ENCODE assay signal across 19 cellular contexts in the genomic region with DNA sequence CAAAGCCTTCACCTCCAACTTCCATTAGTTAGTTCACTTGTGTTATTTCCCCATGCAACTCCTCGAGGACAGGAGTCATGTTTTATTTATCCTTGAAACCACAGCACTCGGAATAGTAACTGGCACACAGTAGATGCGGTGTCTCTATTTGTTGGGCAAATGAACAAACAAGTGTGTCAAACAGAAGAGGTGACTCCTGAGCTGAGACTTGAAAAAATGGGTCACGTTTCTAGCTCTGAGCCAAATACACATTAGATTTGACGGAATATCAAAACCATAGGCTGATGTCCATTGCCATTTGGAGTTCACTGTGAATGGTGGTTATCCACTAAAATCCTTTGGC.
A peak's percentile ranks its signal among the peaks of the same experiment; 100 is the strongest.
DNase-seq lines count a peak whose midpoint lies in the region; ATAC-seq, FAIRE-seq and TF ChIP-seq lines count a peak whose summit lies in the region.
"Had no signal": no experiment of that assay in that cellular context is flagged by ENCODE, and none has a peak within 500 bp of the region (broad histone marks: within the 10 kb centered on the region; RNA-seq: fewer than 3 reads in every experiment).

No MANE protein-coding gene starts in this region.

- H3K27me3 Mint-ChIP-seq in HFFc6 (ENCODE audit: insufficient read depth) (no peaks in the 10 kb centered on the region; the same call in 1 of the 2 replicates), astrocyte (ENCODE audit: low read depth, unreplicated experiment) (no peaks in the 10 kb centered on the region)

- H3K27ac Mint-ChIP-seq in HFFc6 (peak overlapping the region; percentile 95), astrocyte (ENCODE audit: unreplicated experiment) (no peak overlapping the region)

- dilution Hi-C loops in keratinocyte (cut with MboI; ENCODE audit: extremely low pct_ligation_motif_present, low sequenced_read_pairs): no loop called here

- no peaks in the 10 kb centered on the region for H3K9me3 Mint-ChIP-seq in HFFc6
- peaks cover 2% of the 10 kb centered on the region for H3K9me3 Mint-ChIP-seq in astrocyte (ENCODE audit: unreplicated experiment)

- FAIRE-seq in astrocyte (lab: Jason Lieb, UNC) (no peak), keratinocyte (lab: Jason Lieb, UNC) (no peak)
- FAIRE-seq: GM18507, H54 had no signal

- H4K20me1 ChIP-seq in astrocyte (ENCODE audit: insufficient read depth, low read length) (no peaks in the 10 kb centered on the region), keratinocyte (ENCODE audit: control insufficient read depth, extremely low read depth, insufficient read depth, low read length) (no peaks in the 10 kb centered on the region)

- H3K4me3 Mint-ChIP-seq in HFFc6 (no peak overlapping the region), astrocyte (ENCODE audit: unreplicated experiment) (peak overlapping the region; percentile 60)

- H3K4me1 ChIP-seq in right atrium auricular region: no peaks in the 10 kb centered on the region
- H3K4me1 ChIP-seq in astrocyte (ENCODE audit: insufficient read depth, low read length): peaks cover 29% of the 10 kb centered on the region
- peaks cover 53% of the 10 kb centered on the region for H3K4me1 ChIP-seq in keratinocyte (ENCODE audit: control insufficient read depth, extremely low read depth, insufficient read depth, low read length)

- H3K4me3 ChIP-seq in right atrium auricular region: no peak overlapping the region
- H3K4me3 ChIP-seq in astrocyte (ENCODE audit: insufficient read depth, low read depth, low read length): no peak overlapping the region
- H3K4me3 ChIP-seq in keratinocyte (ENCODE audit: control insufficient read depth in 2 of 3, extremely low read depth in 1 of 3, insufficient read depth in 2 of 3, low read depth in 1 of 3, low read length in 3 of 3): no peak overlapping the region
- H3K4me3 ChIP-seq: MG63, SJSA1 had no signal

- ATAC-seq in Right ventricle myocardium inferior: peak; percentile 71
- ATAC-seq in GM19324 (IDR thresholded peaks at IDR 0.05; ENCODE audit: low FRiP score, unreplicated experiment): no peak
- ATAC-seq: Panc1 had no signal

- intact Hi-C loops in Right ventricle myocardium inferior (cut with DNase I): no loop called here

- CTCF ChIA-PET in HEK293T (lab: Yijun Ruan, JAX): no interaction called here

- DNase-seq in Right ventricle myocardium inferior (ENCODE audit: missing footprints) (no peak), right atrium auricular region (ENCODE audit: low spot score) (no peak), HFFc6 (no peak), astrocyte (ENCODE audit: low read depth) (no peak), keratinocyte (ENCODE audit: low read depth, low spot score) (no peak), HEK293T (ENCODE audit: extremely low spot score) (no peak)
- DNase-seq: Calu3, KG1, MG63, NCI-H1105 treated with DMSO at 0.1 percent for 48 hours, NCI-H146, NCI-H2081, NCI-H2227 treated with DMSO at 0.1 percent for 48 hours, NCI-H510A had no signal

- no peaks in the 10 kb centered on the region for H3K9me1 ChIP-seq in keratinocyte (ENCODE audit: control insufficient read depth, extremely low read depth, insufficient read depth, low read length)

- H3K4me1 Mint-ChIP-seq in HFFc6 (ENCODE audit: low read depth) (peaks cover 63% of the 10 kb centered on the region), astrocyte (ENCODE audit: low read depth, unreplicated experiment) (peaks cover 24% of the 10 kb centered on the region)

- no peak for TF ChIP-seq CTCF in right atrium auricular region (IDR thresholded peaks at IDR 0.05)
- no peak for TF ChIP-seq CTCF in HFFc6 (IDR thresholded peaks at IDR 0.05)
- TF ChIP-seq CTCF in astrocyte (IDR thresholded peaks at IDR 0.05; ENCODE audit: insufficient read depth, low read depth, low read length): no peak
- no peak for TF ChIP-seq CTCF in keratinocyte (optimal IDR thresholded peaks at IDR 0.05 in 1 of 3, IDR thresholded peaks at IDR 0.05 in 1 of 3, conservative IDR thresholded peaks at IDR 0.05 in 1 of 3; ENCODE audit: extremely low read depth in 1 of 3, insufficient read depth in 2 of 3, low read length in 3 of 3)

- peaks cover 6% of the 10 kb centered on the region for H3K36me3 Mint-ChIP-seq in HFFc6 (ENCODE audit: low read depth)
- peaks cover 4% of the 10 kb centered on the region for H3K36me3 Mint-ChIP-seq in astrocyte (ENCODE audit: low read depth, unreplicated experiment)

- H3K4me2 ChIP-seq in astrocyte (ENCODE audit: low read length): no peak overlapping the region
- peak overlapping the region; percentile 42 for H3K4me2 ChIP-seq in keratinocyte (ENCODE audit: control insufficient read depth, extremely low read depth, insufficient read depth, low read depth, low read length)

- H3K79me2 ChIP-seq in astrocyte (ENCODE audit: insufficient read depth, low read length) (no peaks in the 10 kb centered on the region), keratinocyte (ENCODE audit: control insufficient read depth, insufficient read depth, low read length) (no peaks in the 10 kb centered on the region)

- H3K9me3 ChIP-seq in right atrium auricular region (no peaks in the 10 kb centered on the region), astrocyte (ENCODE audit: insufficient read depth, low read depth, low read length) (no peaks in the 10 kb centered on the region), keratinocyte (ENCODE audit: control insufficient read depth, low read depth, low read length) (no peaks in the 10 kb centered on the region)
- H3K9me3 ChIP-seq: SJSA1 had no signal

- H2AFZ ChIP-seq in astrocyte (ENCODE audit: low read depth, low read length): no peak overlapping the region
- no peak overlapping the region for H2AFZ ChIP-seq in keratinocyte (ENCODE audit: control insufficient read depth, low read length)

- H3K9ac ChIP-seq in astrocyte (ENCODE audit: low read length): no peak overlapping the region
- peak overlapping the region; percentile 36 for H3K9ac ChIP-seq in keratinocyte (ENCODE audit: control insufficient read depth, extremely low read depth, insufficient read depth, low read length)

- POLR2A ChIA-PET in HEK293T (lab: Yijun Ruan, JAX): no interaction called here

- no peaks in the 10 kb centered on the region for H3K27me3 ChIP-seq in right atrium auricular region
- no peaks in the 10 kb centered on the region for H3K27me3 ChIP-seq in astrocyte (ENCODE audit: insufficient read depth, low read length)
- H3K27me3 ChIP-seq in keratinocyte (ENCODE audit: control insufficient read depth, extremely low read depth, insufficient read depth, low read length): no peaks in the 10 kb centered on the region
- H3K27me3 ChIP-seq: MG63, SJSA1 had no signal

- H3K27ac ChIP-seq in right atrium auricular region (no peak overlapping the region), astrocyte (ENCODE audit: low read depth, low read length) (no peak overlapping the region), keratinocyte (ENCODE audit: control insufficient read depth, insufficient read depth, low read length) (peak overlapping the region; percentile 70)
- H3K27ac ChIP-seq: SJSA1 had no signal

- H3K36me3 ChIP-seq in right atrium auricular region: no peaks in the 10 kb centered on the region
- H3K36me3 ChIP-seq in astrocyte (ENCODE audit: insufficient read depth, low read length): peaks cover 2% of the 10 kb centered on the region
- no peaks in the 10 kb centered on the region for H3K36me3 ChIP-seq in keratinocyte (ENCODE audit: control insufficient read depth in 2 of 2, extremely low read depth in 1 of 2, insufficient read depth in 2 of 2, low read length in 2 of 2)
- H3K36me3 ChIP-seq: MG63, SJSA1 had no signal

TF ChIP-seq in HEK293T, 16 proteins besides CTCF, POLR2A, EP300 and RAD21:
- TF ChIP-seq BHLHE40 (IDR thresholded peaks at IDR 0.05; ENCODE audit: borderline replicate concordance): no peak
- no peak for TF ChIP-seq CTBP1 (IDR thresholded peaks at IDR 0.05; ENCODE audit: borderline replicate concordance)
- no peak for TF ChIP-seq ARNT (IDR thresholded peaks at IDR 0.05)
- no peak for TF ChIP-seq HDGF (IDR thresholded peaks at IDR 0.05; ENCODE audit: borderline replicate concordance)
- no peak for TF ChIP-seq ELF4 (IDR thresholded peaks at IDR 0.05)
- TF ChIP-seq PKNOX1 (IDR thresholded peaks at IDR 0.05): no peak
- TF ChIP-seq NFRKB (IDR thresholded peaks at IDR 0.05): no peak
- TF ChIP-seq LEF1 (IDR thresholded peaks at IDR 0.05; ENCODE audit: borderline replicate concordance): no peak
- TF ChIP-seq FOXM1 (IDR thresholded peaks at IDR 0.05; ENCODE audit: borderline replicate concordance): no peak
